16 cellular contexts compared by ENCODE assay signal in genomic region chr7:46933596-46933995, GRCh38.
DNase-seq lines count a peak whose midpoint lies in the region; ATAC-seq and TF ChIP-seq lines count a peak whose summit lies in the region.
"Had no signal": no experiment of that assay in that cellular context is flagged by ENCODE, and none has a peak within 500 bp of the region (broad histone marks: within the 10 kb centered on the region; RNA-seq: fewer than 3 reads in every experiment).

No MANE protein-coding gene starts in this region.

- DNase-seq in Calu3 (no peak), NB4 (ENCODE audit: low read depth) (peak; percentile 42), choroid plexus epithelial cell (ENCODE audit: low read depth) (peak; percentile 81), myocyte (ENCODE audit: low read depth) (peak; percentile 18), WERI-Rb-1 (no peak), HuH-7.5 (ENCODE audit: low spot score) (no peak), prostate gland (ENCODE audit: low spot score) (no peak)
- DNase-seq: activated naive CD8-positive, alpha-beta T cell treated with anti-CD3 and anti-CD28 coated beads, Interleukin-2, amount 50 U/mL, for 24 hours; CD4-positive, alpha-beta T cell; effector memory CD4-positive, alpha-beta T cell; GDM1; psoas muscle; SHP77; stimulated activated CD4-positive, alpha-beta T cell treated with anti-CD3 and anti-CD28 coated beads, Interleukin-4, amount 100 ng/mL, for 1 hour; stimulated activated naive B cell treated with anti-CD40 and anti-IgM and Interleukin-4, amounts not matched to agents 10 μg/mL and 1 μg/mL and 100 μg/mL, for 72 hours had no signal

- no peak for TF ChIP-seq POLR2A in NB4 (IDR thresholded peaks at IDR 0.05; ENCODE audit: extremely low read depth, insufficient read length)
- no peak for TF ChIP-seq POLR2A in prostate gland (IDR thresholded peaks at IDR 0.05)

- H3K9me3 ChIP-seq in WERI-Rb-1 (ENCODE audit: severe bottlenecking) (peaks cover 2% of the 10 kb centered on the region), prostate gland (no peaks in the 10 kb centered on the region)
- H3K9me3 ChIP-seq: psoas muscle had no signal

- H3K27ac Mint-ChIP-seq in Calu3 (ENCODE audit: unreplicated experiment) = peak overlapping the region; percentile 99
- H3K27ac Mint-ChIP-seq: activated naive CD8-positive, alpha-beta T cell treated with anti-CD3 and anti-CD28 coated beads, Interleukin-2, amount 50 U/mL, for 24 hours; CD4-positive, alpha-beta T cell; stimulated activated naive B cell treated with anti-CD40 and anti-IgM and Interleukin-4, amounts not matched to agents 10 μg/mL and 1 μg/mL and 100 μg/mL, for 72 hours had no signal

- H3K27me3 ChIP-seq in WERI-Rb-1 (ENCODE audit: insufficient read depth, low read depth, severe bottlenecking) = no peaks in the 10 kb centered on the region
- no peaks in the 10 kb centered on the region for H3K27me3 ChIP-seq in prostate gland (replicated peaks; ENCODE audit: insufficient read depth)

- H3K4me1 ChIP-seq in prostate gland (replicated peaks) = no peaks in the 10 kb centered on the region

- H3K9me3 Mint-ChIP-seq in Calu3 (ENCODE audit: low read depth, unreplicated experiment) = peaks cover 5% of the 10 kb centered on the region
- H3K9me3 Mint-ChIP-seq: stimulated activated naive B cell treated with anti-CD40 and anti-IgM and Interleukin-4, amounts not matched to agents 10 μg/mL and 1 μg/mL and 100 μg/mL, for 72 hours had no signal

- H3K27me3 Mint-ChIP-seq in Calu3 (ENCODE audit: unreplicated experiment) = no peaks in the 10 kb centered on the region
- H3K27me3 Mint-ChIP-seq: activated naive CD8-positive, alpha-beta T cell treated with anti-CD3 and anti-CD28 coated beads, Interleukin-2, amount 50 U/mL, for 24 hours; CD4-positive, alpha-beta T cell had no signal

- H3K36me3 ChIP-seq in WERI-Rb-1 = no peaks in the 10 kb centered on the region
- no peaks in the 10 kb centered on the region for H3K36me3 ChIP-seq in prostate gland

- CTCF ChIA-PET in Calu3 (lab: Charles Lee) = interaction anchor here (1.0 kb wide), 1 partner anchor 148 kb away, joined by 6 read pairs; no protein-coding TSS in a partner anchor

- intact Hi-C loops in Calu3 (cut with micrococcal nuclease; ENCODE audit: unreplicated experiment) = loop anchor here (1.0 to 10.0 kb wide), 6 partner anchors 35 to 559 kb away; no protein-coding TSS in a partner anchor
- intact Hi-C loops in prostate gland (cut with DNase I) = loop anchor here (5.0 to 10.0 kb wide), 3 partner anchors 111 to 1011 kb away; partner anchors contain the start of gene IGFBP3

- no peak overlapping the region for H3K27ac ChIP-seq in WERI-Rb-1
- no peak overlapping the region for H3K27ac ChIP-seq in prostate gland
- H3K27ac ChIP-seq: psoas muscle had no signal

- no TSS peak for BruUV-seq in Calu3 (replicated peaks; lab: Mats Ljungman, UMichigan)

- 45% methylated on average over 4 of the region's 4 CpGs for WGBS in prostate gland

- H3K4me1 Mint-ChIP-seq in Calu3 (ENCODE audit: low read depth, unreplicated experiment) = peaks cover 58% of the 10 kb centered on the region
- H3K4me1 Mint-ChIP-seq: activated naive CD8-positive, alpha-beta T cell treated with anti-CD3 and anti-CD28 coated beads, Interleukin-2, amount 50 U/mL, for 24 hours had no signal

- no peak overlapping the region for H3K4me3 Mint-ChIP-seq in Calu3 (ENCODE audit: low read depth, unreplicated experiment)
- H3K4me3 Mint-ChIP-seq: activated naive CD8-positive, alpha-beta T cell treated with anti-CD3 and anti-CD28 coated beads, Interleukin-2, amount 50 U/mL, for 24 hours; CD4-positive, alpha-beta T cell; stimulated activated naive B cell treated with anti-CD40 and anti-IgM and Interleukin-4, amounts not matched to agents 10 μg/mL and 1 μg/mL and 100 μg/mL, for 72 hours had no signal

- TF ChIP-seq CTCF in Calu3 (IDR thresholded peaks at IDR 0.05; ENCODE audit: unreplicated experiment) (no peak), NB4 (IDR thresholded peaks at IDR 0.05; ENCODE audit: low read depth, low read length) (no peak), choroid plexus epithelial cell (conservative IDR thresholded peaks at IDR 0.05; ENCODE audit: low read depth, low read length) (no peak), WERI-Rb-1 (IDR thresholded peaks at IDR 0.05; ENCODE audit: low read depth, low read length) (no peak), prostate gland (IDR thresholded peaks at IDR 0.05) (no peak)

- peaks cover 19% of the 10 kb centered on the region for H3K36me3 Mint-ChIP-seq in Calu3 (ENCODE audit: insufficient read depth, unreplicated experiment)
- H3K36me3 Mint-ChIP-seq: stimulated activated naive B cell treated with anti-CD40 and anti-IgM and Interleukin-4, amounts not matched to agents 10 μg/mL and 1 μg/mL and 100 μg/mL, for 72 hours had no signal

- no peak for ATAC-seq in GM21526 (IDR thresholded peaks at IDR 0.05; ENCODE audit: low FRiP score, unreplicated experiment)
- ATAC-seq: activated naive CD8-positive, alpha-beta T cell treated with anti-CD3 and anti-CD28 coated beads, Interleukin-2, amount 50 U/mL, for 24 hours; stimulated activated naive B cell treated with anti-CD40 and anti-IgM and Interleukin-4, amounts not matched to agents 10 μg/mL and 1 μg/mL and 100 μg/mL, for 72 hours had no signal

- H3K4me3 ChIP-seq in NB4 (ENCODE audit: low read depth, low read length) (no peak overlapping the region), choroid plexus epithelial cell (ENCODE audit: low read depth, low read length) (no peak overlapping the region), WERI-Rb-1 (ENCODE audit: low read depth, low read length) (no peak overlapping the region), prostate gland (no peak overlapping the region)
- H3K4me3 ChIP-seq: psoas muscle had no signal

Comparison
In these comparisons a context has a peak if more than half of its experiments do, and no peak if none do; other contexts are left out.
1. DNase-seq: peak in NB4 (single experiment), choroid plexus epithelial cell (single experiment) and myocyte (single experiment); none in Calu3 (single experiment), WERI-Rb-1 (single experiment), HuH-7.5 (single experiment) and prostate gland (single experiment).